Comparison of ENCODE assay signal across 1 cellular context in the genomic region with DNA sequence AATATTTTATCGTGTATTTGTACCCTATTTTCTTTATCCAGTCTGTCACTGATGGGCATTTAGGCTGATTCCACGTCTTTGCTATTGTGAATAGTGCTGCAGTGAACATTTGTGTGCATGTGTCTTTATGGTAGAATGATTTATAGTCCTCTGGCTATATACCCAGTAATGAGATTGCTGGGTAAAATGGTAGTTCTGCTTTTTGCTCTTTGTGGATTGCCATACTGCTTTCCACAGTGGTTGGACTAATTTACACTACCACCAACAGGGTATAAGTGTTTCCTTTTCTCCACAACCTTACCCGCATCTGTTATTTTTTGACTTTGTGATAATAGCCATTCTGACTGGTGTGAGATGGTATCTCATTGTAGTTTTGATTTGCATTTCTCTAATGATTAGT.
A peak's percentile ranks its signal among the peaks of the same experiment; 100 is the strongest.
TF ChIP-seq lines count a peak whose summit lies in the region.
"Not testable (repeated sequence)": the region's sequence is repeated elsewhere in the genome, so short reads cannot be mapped to it uniquely, and the experiment has no call there.

No MANE protein-coding gene starts in this region.

TF ChIP-seq in K562, 482 proteins besides CTCF, POLR2A, EP300 and RAD21:
- peak; percentile 75 for TF ChIP-seq MEIS2 (IDR thresholded peaks at IDR 0.05; ENCODE audit: partially characterized antibody)
- TF ChIP-seq, protein P1, sequence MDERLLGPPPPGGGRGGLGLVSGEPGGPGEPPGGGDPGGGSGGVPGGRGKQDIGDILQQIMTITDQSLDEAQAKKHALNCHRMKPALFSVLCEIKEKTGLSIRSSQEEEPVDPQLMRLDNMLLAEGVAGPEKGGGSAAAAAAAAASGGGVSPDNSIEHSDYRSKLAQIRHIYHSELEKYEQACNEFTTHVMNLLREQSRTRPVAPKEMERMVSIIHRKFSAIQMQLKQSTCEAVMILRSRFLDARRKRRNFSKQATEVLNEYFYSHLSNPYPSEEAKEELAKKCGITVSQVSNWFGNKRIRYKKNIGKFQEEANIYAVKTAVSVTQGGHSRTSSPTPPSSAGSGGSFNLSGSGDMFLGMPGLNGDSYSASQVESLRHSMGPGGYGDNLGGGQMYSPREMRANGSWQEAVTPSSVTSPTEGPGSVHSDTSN (CRISPR knock-in tag; IDR thresholded peaks at IDR 0.05; ENCODE audit: low read depth): not testable (repeated sequence)
- TF ChIP-seq, protein P1 (tag; conservative IDR thresholded peaks at IDR 0.05; ENCODE audit: low read depth): peak; percentile 74
- TF ChIP-seq, protein P2, sequence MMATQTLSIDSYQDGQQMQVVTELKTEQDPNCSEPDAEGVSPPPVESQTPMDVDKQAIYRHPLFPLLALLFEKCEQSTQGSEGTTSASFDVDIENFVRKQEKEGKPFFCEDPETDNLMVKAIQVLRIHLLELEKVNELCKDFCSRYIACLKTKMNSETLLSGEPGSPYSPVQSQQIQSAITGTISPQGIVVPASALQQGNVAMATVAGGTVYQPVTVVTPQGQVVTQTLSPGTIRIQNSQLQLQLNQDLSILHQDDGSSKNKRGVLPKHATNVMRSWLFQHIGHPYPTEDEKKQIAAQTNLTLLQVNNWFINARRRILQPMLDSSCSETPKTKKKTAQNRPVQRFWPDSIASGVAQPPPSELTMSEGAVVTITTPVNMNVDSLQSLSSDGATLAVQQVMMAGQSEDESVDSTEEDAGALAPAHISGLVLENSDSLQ (IDR thresholded peaks at IDR 0.05): peak; percentile 70
TF ChIP-seq in K562: peak in this region for 3; not testable (repeated sequence) for 479.
